In the genomic region with DNA sequence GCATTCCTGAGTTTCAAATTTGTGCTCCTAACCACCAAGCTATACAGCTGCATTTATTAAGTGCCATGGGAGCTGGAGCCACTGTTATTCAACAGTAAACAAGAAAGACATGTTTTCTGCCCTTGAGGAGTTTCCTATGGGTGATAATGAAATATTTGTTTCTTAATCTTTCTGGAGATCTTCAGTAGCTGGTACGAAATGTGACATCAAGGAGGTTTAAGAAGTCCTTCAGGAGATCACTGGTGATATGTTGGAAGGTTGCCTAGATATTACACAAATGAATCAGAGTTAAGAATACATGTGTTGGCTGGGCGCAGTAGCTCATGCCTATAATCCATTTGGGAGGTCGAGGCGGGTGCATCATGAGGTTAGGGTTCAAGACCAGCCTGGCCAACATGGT, we compare ENCODE assay signal across 19 cellular contexts. TPM values are rescaled to one million over a fixed set of nuclear protein-coding genes. Genes with fewer than 3 reads are reported as not detected.
DNase-seq lines count a peak whose midpoint lies in the region; ATAC-seq and TF ChIP-seq lines count a peak whose summit lies in the region.
"Had no signal": no experiment of that assay in that cellular context is flagged by ENCODE, and none has a peak within 500 bp of the region (broad histone marks: within the 10 kb centered on the region; RNA-seq: fewer than 3 reads in every experiment).

No MANE protein-coding gene starts in this region.

- H3K4me1 ChIP-seq in breast epithelium (no peaks in the 10 kb centered on the region), adipocyte (ENCODE audit: control insufficient read depth, insufficient read depth, low read length) (peaks cover 24% of the 10 kb centered on the region), uterus (no peaks in the 10 kb centered on the region)

- CTCF ChIA-PET in MCF 10A (lab: Yijun Ruan, JAX), result interaction anchor here (0.6 to 0.8 kb wide), 3 partner anchors 150 to 639 kb away, joined by 3 to 4 read pairs (median 3); partner anchors contain the start of gene LRRC37B

- peaks cover 38% of the 10 kb centered on the region for H3K36me3 Mint-ChIP-seq in MCF 10A (ENCODE audit: insufficient read depth, unreplicated experiment)

- TF ChIP-seq POLR2A in breast epithelium (IDR thresholded peaks at IDR 0.05) (no peak), uterus (IDR thresholded peaks at IDR 0.05) (no peak)

- H3K27me3 Mint-ChIP-seq in MCF 10A (ENCODE audit: insufficient read depth, unreplicated experiment), result no peaks in the 10 kb centered on the region
- H3K27me3 Mint-ChIP-seq: naive thymus-derived CD8-positive, alpha-beta T cell; progenitor cell of endocrine pancreas had no signal

- no TSS peak for BruUV-seq in MCF 10A (replicated peaks; lab: Mats Ljungman, UMichigan)

- no peak overlapping the region for H3K27ac ChIP-seq in breast epithelium
- no peak overlapping the region for H3K27ac ChIP-seq in uterus
- H3K27ac ChIP-seq: body of pancreas, gastroesophageal sphincter, lower lobe of right lung, tibial nerve had no signal

- intact Hi-C loops in MCF 10A (cut with micrococcal nuclease) (no loop called here), breast epithelium (cut with DNase I; ENCODE audit: low total_unique reads) (no loop called here), uterus (cut with DNase I; ENCODE audit: low total_unique reads) (no loop called here)

- H3K9ac ChIP-seq in adipocyte (ENCODE audit: low read length), result no peak overlapping the region

- no peaks in the 10 kb centered on the region for H3K9me3 Mint-ChIP-seq in MCF 10A (ENCODE audit: unreplicated experiment)
- H3K9me3 Mint-ChIP-seq: naive thymus-derived CD8-positive, alpha-beta T cell; stimulated activated effector memory CD8-positive, alpha-beta T cell treated with anti-CD3 and anti-CD28 coated beads, Interleukin-12 subunit alpha, Interleukin-12 subunit beta, amount 100 ng/mL, for 72 hours had no signal

- TF ChIP-seq CTCF in MCF 10A (IDR thresholded peaks at IDR 0.05; ENCODE audit: unreplicated experiment) (no peak), breast epithelium (IDR thresholded peaks at IDR 0.05) (no peak), uterus (IDR thresholded peaks at IDR 0.05) (no peak)

- no peaks in the 10 kb centered on the region for H3K36me3 ChIP-seq in breast epithelium
- peaks cover 29% of the 10 kb centered on the region for H3K36me3 ChIP-seq in adipocyte (ENCODE audit: control insufficient read depth, insufficient read depth, low read length, severe bottlenecking)
- no peaks in the 10 kb centered on the region for H3K36me3 ChIP-seq in uterus

- POLR2A ChIA-PET in MCF 10A (lab: Yijun Ruan, JAX), result interaction anchor here (0.8 to 1.4 kb wide), 6 partner anchors 12 to 29 kb away, joined by 3 to 6 read pairs (median 4); partner anchors contain the start of gene RHOT1

- no peaks in the 10 kb centered on the region for H3K9me3 ChIP-seq in breast epithelium
- no peaks in the 10 kb centered on the region for H3K9me3 ChIP-seq in adipocyte (ENCODE audit: control insufficient read depth, low read length)
- H3K9me3 ChIP-seq in uterus, result no peaks in the 10 kb centered on the region
- H3K9me3 ChIP-seq: body of pancreas, gastroesophageal sphincter, lower lobe of right lung, tibial nerve had no signal

- peak overlapping the region; percentile 1 for H3K27ac Mint-ChIP-seq in MCF 10A (ENCODE audit: low read depth, unreplicated experiment)
- H3K27ac Mint-ChIP-seq: progenitor cell of endocrine pancreas; stimulated activated effector memory CD8-positive, alpha-beta T cell treated with anti-CD3 and anti-CD28 coated beads, Interleukin-12 subunit alpha, Interleukin-12 subunit beta, amount 100 ng/mL, for 72 hours had no signal

- H3K4me1 Mint-ChIP-seq in MCF 10A (ENCODE audit: insufficient read depth, unreplicated experiment), result peaks cover 16% of the 10 kb centered on the region

- DNase-seq in MCF 10A (ENCODE audit: unreplicated experiment), result peak; percentile 31
- no peak for DNase-seq in breast epithelium (ENCODE audit: low spot score in 2 of 2)
- DNase-seq in adipocyte (ENCODE audit: low read depth), result peak; percentile 24
- peak; percentile 24 for DNase-seq in fibroblast of the conjunctiva (ENCODE audit: low read depth)
- no peak for DNase-seq in uterus
- no peak for DNase-seq in AG20443 (ENCODE audit: low spot score)
- DNase-seq: activated CD8-positive, alpha-beta memory T cell treated with anti-CD3 and anti-CD28 coated beads, Interleukin-2, amount 50 U/mL, for 4 hours; activated naive CD4-positive, alpha-beta T cell; body of pancreas; KBM-7; lower lobe of right lung; naive thymus-derived CD8-positive, alpha-beta T cell; Right ventricle myocardium superior had no signal

- H3K4me3 Mint-ChIP-seq in MCF 10A (ENCODE audit: unreplicated experiment), result no peak overlapping the region
- H3K4me3 Mint-ChIP-seq: naive thymus-derived CD8-positive, alpha-beta T cell; stimulated activated effector memory CD8-positive, alpha-beta T cell treated with anti-CD3 and anti-CD28 coated beads, Interleukin-12 subunit alpha, Interleukin-12 subunit beta, amount 100 ng/mL, for 72 hours had no signal

- no peak overlapping the region for H3K4me3 ChIP-seq in breast epithelium
- no peak overlapping the region for H3K4me3 ChIP-seq in adipocyte (ENCODE audit: low read length)
- H3K4me3 ChIP-seq in uterus, result no peak overlapping the region
- H3K4me3 ChIP-seq: body of pancreas, gastroesophageal sphincter, lower lobe of right lung, tibial nerve had no signal

- ATAC-seq in GM18870 (IDR thresholded peaks at IDR 0.05; ENCODE audit: unreplicated experiment) (no peak), GM19328 (IDR thresholded peaks at IDR 0.05; ENCODE audit: unreplicated experiment) (no peak)
- ATAC-seq: body of pancreas; gastroesophageal sphincter; naive thymus-derived CD8-positive, alpha-beta T cell; stimulated activated effector memory CD8-positive, alpha-beta T cell treated with anti-CD3 and anti-CD28 coated beads, Interleukin-12 subunit alpha, Interleukin-12 subunit beta, amount 100 ng/mL, for 72 hours had no signal

- H3K27me3 ChIP-seq in breast epithelium (no peaks in the 10 kb centered on the region), adipocyte (replicated peaks; ENCODE audit: control insufficient read depth, insufficient read depth, low read length) (no peaks in the 10 kb centered on the region), uterus (no peaks in the 10 kb centered on the region)
- H3K27me3 ChIP-seq: body of pancreas, gastroesophageal sphincter, tibial nerve had no signal

RNA-seq across cellular contexts. Expression of gene RHOT1, which starts 14.9 kb away (rescaled TPM):
- total RNA-seq in MCF 10A (2022), result 19.8 and 21.9 TPM in 2 replicates
- 10 to 100 TPM; 62.9 to 74.6 (median 72.0) TPM for total RNA-seq in breast epithelium
- total RNA-seq in uterus, result 10 to 100 TPM; 15.6 to 86.2 (median 53.8) TPM

Comparison
In these comparisons a context has a peak if more than half of its experiments do, and no peak if none do; other contexts are left out.
1. DNase-seq: peak in MCF 10A (single experiment), adipocyte (single experiment) and fibroblast of the conjunctiva (single experiment); none in breast epithelium (0 of 2), uterus (0 of 2) and AG20443 (single experiment).